16 cellular contexts compared by ENCODE assay signal in genomic region chr15:99967841-99968371, GRCh38.
A peak's percentile ranks its signal among the peaks of the same experiment; 100 is the strongest.
DNase-seq lines count a peak whose midpoint lies in the region; ATAC-seq and TF ChIP-seq lines count a peak whose summit lies in the region.
"Had no signal": no experiment of that assay in that cellular context is flagged by ENCODE, and none has a peak within 500 bp of the region (broad histone marks: within the 10 kb centered on the region; RNA-seq: fewer than 3 reads in every experiment).

No MANE protein-coding gene starts in this region.

- no peak overlapping the region for H3K27ac ChIP-seq in gastrocnemius medialis

- in situ Hi-C loops in gastrocnemius medialis (cut with MboI; ENCODE audit: low sequenced_read_pairs in 4 of 4), result no loop called here

- intact Hi-C loops in gastrocnemius medialis (cut with DNase I; ENCODE audit: low total_unique reads), result no loop called here

- H3K27me3 ChIP-seq in gastrocnemius medialis, result no peaks in the 10 kb centered on the region

- no peak overlapping the region for H3K4me3 ChIP-seq in gastrocnemius medialis

- no peak for TF ChIP-seq CTCF in gastrocnemius medialis (IDR thresholded peaks at IDR 0.05 in 4 of 5, conservative IDR thresholded peaks at IDR 0.05 in 1 of 5)

- H3K9me3 ChIP-seq in gastrocnemius medialis, result no peaks in the 10 kb centered on the region

- H3K4me1 ChIP-seq in gastrocnemius medialis, result no peaks in the 10 kb centered on the region

- TF ChIP-seq POLR2A in gastrocnemius medialis (IDR thresholded peaks at IDR 0.05) (no peak), GM18505 (IDR thresholded peaks at IDR 0.05; ENCODE audit: borderline replicate concordance, extremely low read depth, insufficient read depth, insufficient read length) (no peak)

- ATAC-seq in GM18909 (IDR thresholded peaks at IDR 0.05; ENCODE audit: poor library complexity, unreplicated experiment) (no peak), gastrocnemius medialis (no peak), GM18505 (IDR thresholded peaks at IDR 0.05; ENCODE audit: unreplicated experiment) (no peak), GM18520 (IDR thresholded peaks at IDR 0.05; ENCODE audit: unreplicated experiment) (no peak)

- DNase-seq in ELR (ENCODE audit: low read depth), result peak; percentile 13
- DNase-seq in NCI-H1105 treated with DMSO at 0.1 percent for 48 hours (lab: John Stamatoyannopoulos, UW), result peak; percentile 64
- peak; percentile 21 for DNase-seq in astrocyte of the hippocampus (ENCODE audit: low read depth, low spot score)
- DNase-seq in kidney tubule cell (ENCODE audit: low spot score), result peak; percentile 48
- no peak for DNase-seq in gastrocnemius medialis
- DNase-seq: activated CD4-positive, alpha-beta memory T cell treated with anti-CD3 and anti-CD28 coated beads, Interleukin-2, amount 10 ng/mL, durations not matched to agents 7 days and 5 days; amygdala; GOT3; IMR-90; kidney; NCI-H1694 treated with DMSO at 0.1 percent for 48 hours; NCI-H774; SHP77 treated with DMSO at 0.1 percent for 48 hours had no signal

- H3K36me3 ChIP-seq in gastrocnemius medialis, result no peaks in the 10 kb centered on the region

Comparison
In these comparisons a context has a peak if more than half of its experiments do, and no peak if none do; other contexts are left out.
1. DNase-seq: peak in ELR (single experiment), NCI-H1105 treated with DMSO at 0.1 percent for 48 hours (single experiment), astrocyte of the hippocampus (single experiment) and kidney tubule cell (single experiment); none in gastrocnemius medialis (0 of 2).